ENCODE assay signal across 17 cellular contexts in genomic region chr20:57501461-57502330, GRCh38. TPM values are rescaled to one million over a fixed set of nuclear protein-coding genes. Genes with fewer than 3 reads are reported as not detected.
A peak's percentile ranks its signal among the peaks of the same experiment; 100 is the strongest.
DNase-seq lines count a peak whose midpoint lies in the region; ATAC-seq and TF ChIP-seq lines count a peak whose summit lies in the region.
"Had no signal": no experiment of that assay in that cellular context is flagged by ENCODE, and none has a peak within 500 bp of the region (broad histone marks: within the 10 kb centered on the region; RNA-seq: fewer than 3 reads in every experiment).

No MANE protein-coding gene starts in this region.

- H3K79me2 ChIP-seq in H9 (ENCODE audit: insufficient read depth, low read length), result no peaks in the 10 kb centered on the region
- H3K79me2 ChIP-seq in mesendoderm (ENCODE audit: control insufficient read depth, insufficient read depth, low read length), result no peaks in the 10 kb centered on the region

- DNase-seq in BJ (ENCODE audit: low read depth), result peak; percentile 9
- DNase-seq in H9, result peak; percentile 41
- peak; percentile 31 for DNase-seq in SK-N-DZ (ENCODE audit: low spot score)
- DNase-seq in mesendoderm, result peak; percentile 63
- DNase-seq in amniotic stem cell (lab: John Stamatoyannopoulos, UW), result no peak
- DNase-seq: CD8-positive, alpha-beta memory T cell; heart left ventricle; left ventricle myocardium inferior; MG63; NCI-H2171; nephron progenitor cell had no signal

- no peak overlapping the region for H3K4ac ChIP-seq in H9 (ENCODE audit: low read depth, low read length)
- no peak overlapping the region for H3K4ac ChIP-seq in mesendoderm (ENCODE audit: low read depth, low read length)

- H3K18ac ChIP-seq in H9 (ENCODE audit: insufficient read length, low read depth, low read length) (no peak overlapping the region), mesendoderm (ENCODE audit: low read length) (no peak overlapping the region)

- H3K4me3 ChIP-seq in BJ (ENCODE audit: low read depth, low read length) (no peak overlapping the region), mesendoderm (ENCODE audit: low read length) (no peak overlapping the region)
- H3K4me3 ChIP-seq: heart left ventricle, left ventricle myocardium inferior, MG63, Peyer's patch had no signal

- no peaks in the 10 kb centered on the region for H3K36me3 Mint-ChIP-seq in H9 (ENCODE audit: insufficient read depth in 1 of 3, low read depth in 3 of 3)
- H3K36me3 Mint-ChIP-seq: CD8-positive, alpha-beta memory T cell had no signal

- no peak overlapping the region for H3K56ac ChIP-seq in H9 (ENCODE audit: insufficient read length, low read depth, low read length)
- no peak overlapping the region for H3K56ac ChIP-seq in mesendoderm (ENCODE audit: low read length)

- H4K91ac ChIP-seq in H9 (ENCODE audit: insufficient read length, low read depth, low read length), result no peak overlapping the region

- H3K9ac ChIP-seq in H9 (ENCODE audit: extremely low read depth, insufficient read length, low read length) (no peak overlapping the region), mesendoderm (ENCODE audit: low read length) (no peak overlapping the region)

- no CpG with 5 or more reads among the region's 17 CpGs for WGBS in H9 (ENCODE audit: extremely low coverage, insufficient read length, low lambda C conversion rate)
- no CpG with 5 or more reads among the region's 17 CpGs for WGBS in mesendoderm (ENCODE audit: extremely low coverage, insufficient coverage, low lambda C conversion rate)

- H3K27me3 Mint-ChIP-seq in H9 (ENCODE audit: low read depth), result peaks cover 8% of the 10 kb centered on the region

- no peaks in the 10 kb centered on the region for H3K9me3 Mint-ChIP-seq in H9
- H3K9me3 Mint-ChIP-seq: activated T-helper 17 cell treated with anti-CD3 and anti-CD28 coated beads, Interleukin-2, amount 50 U/mL, for 72 hours; CD8-positive, alpha-beta memory T cell had no signal

- H4K8ac ChIP-seq in H9 (replicated peaks; ENCODE audit: insufficient read length, low read depth, low read length), result no peak overlapping the region
- no peak overlapping the region for H4K8ac ChIP-seq in mesendoderm (ENCODE audit: low read depth, low read length)

- no peak overlapping the region for H2BK15ac ChIP-seq in H9 (ENCODE audit: low read depth, low read length)
- no peak overlapping the region for H2BK15ac ChIP-seq in mesendoderm (replicated peaks; ENCODE audit: low read depth)

- H3K4me2 ChIP-seq in H9 (ENCODE audit: insufficient read depth, insufficient read length, low read length), result no peak overlapping the region
- no peak overlapping the region for H3K4me2 ChIP-seq in mesendoderm (ENCODE audit: low read length)

- no peaks in the 10 kb centered on the region for H3K27me3 ChIP-seq in BJ (ENCODE audit: control insufficient read depth, insufficient read depth, low read length)
- H3K27me3 ChIP-seq in H9 (ENCODE audit: insufficient read depth, low read length), result no peaks in the 10 kb centered on the region
- no peaks in the 10 kb centered on the region for H3K27me3 ChIP-seq in mesendoderm (ENCODE audit: insufficient read depth, low read length, poor library complexity)
- H3K27me3 ChIP-seq: Peyer's patch had no signal

- H3K4me3 Mint-ChIP-seq in H9, result no peak overlapping the region
- H3K4me3 Mint-ChIP-seq: activated T-helper 17 cell treated with anti-CD3 and anti-CD28 coated beads, Interleukin-2, amount 50 U/mL, for 72 hours; CD8-positive, alpha-beta memory T cell had no signal

- H3K27ac Mint-ChIP-seq in H9, result peak overlapping the region in 1 of 3 experiments; percentile 80; a peak in 1 of 7 replicates
- H3K27ac Mint-ChIP-seq: activated T-helper 17 cell treated with anti-CD3 and anti-CD28 coated beads, Interleukin-2, amount 50 U/mL, for 72 hours had no signal

- ATAC-seq in GM19397 (IDR thresholded peaks at IDR 0.05; ENCODE audit: unreplicated experiment), result no peak
- ATAC-seq in GM18907 (IDR thresholded peaks at IDR 0.05; ENCODE audit: unreplicated experiment), result no peak
- no peak for ATAC-seq in GM21825 (IDR thresholded peaks at IDR 0.05; ENCODE audit: unreplicated experiment)
- ATAC-seq: activated T-helper 17 cell treated with anti-CD3 and anti-CD28 coated beads, Interleukin-2, amount 50 U/mL, for 72 hours; heart left ventricle had no signal

- POLR2A ChIA-PET in BJ (lab: Charles Lee), result no interaction called here

- no peak overlapping the region for H3K14ac ChIP-seq in H9 (ENCODE audit: insufficient read depth, low read length)

- H2BK120ac ChIP-seq in H9 (ENCODE audit: low read depth, low read length, poor library complexity, severe bottlenecking) (no peak overlapping the region), mesendoderm (ENCODE audit: low read depth, low read length) (no peak overlapping the region)

- H3K23ac ChIP-seq in H9 (ENCODE audit: insufficient read length, low read depth, low read length), result no peak overlapping the region
- no peak overlapping the region for H3K23ac ChIP-seq in mesendoderm (ENCODE audit: low read length)

- no peak overlapping the region for H3K27ac ChIP-seq in H9 (ENCODE audit: insufficient read length, low read depth, low read length)
- H3K27ac ChIP-seq in mesendoderm (ENCODE audit: low read depth, low read length), result no peak overlapping the region
- H3K27ac ChIP-seq: heart left ventricle, left ventricle myocardium inferior, Peyer's patch had no signal

- H2AK5ac ChIP-seq in H9 (ENCODE audit: insufficient read length, low read length) (no peak overlapping the region), mesendoderm (ENCODE audit: low read length) (no peak overlapping the region)

- no peaks in the 10 kb centered on the region for H3K9me3 ChIP-seq in H9 (ENCODE audit: control insufficient read depth, low read depth, low read length)
- H3K9me3 ChIP-seq: heart left ventricle, left ventricle myocardium inferior, MG63, Peyer's patch had no signal

- no peak overlapping the region for H2BK12ac ChIP-seq in H9 (ENCODE audit: insufficient read length, low read depth, low read length)

- no peaks in the 10 kb centered on the region for H4K20me1 ChIP-seq in H9 (ENCODE audit: control insufficient read depth, insufficient read depth, insufficient read length)

- H3K79me1 ChIP-seq in H9 (ENCODE audit: insufficient read depth, low read depth, low read length, poor library complexity, severe bottlenecking), result no peaks in the 10 kb centered on the region
- H3K79me1 ChIP-seq in mesendoderm (ENCODE audit: low read length), result no peaks in the 10 kb centered on the region

- H3K36me3 ChIP-seq in BJ (ENCODE audit: control insufficient read depth, insufficient read depth, low read length) (no peaks in the 10 kb centered on the region), mesendoderm (ENCODE audit: control insufficient read depth, insufficient read depth, low read length) (no peaks in the 10 kb centered on the region)
- H3K36me3 ChIP-seq: heart left ventricle, left ventricle myocardium inferior, MG63, Peyer's patch had no signal

- H2BK20ac ChIP-seq in H9 (ENCODE audit: low read depth, low read length, poor library complexity, severe bottlenecking), result no peak overlapping the region

- no peak overlapping the region for H2AFZ ChIP-seq in H9 (ENCODE audit: low read length)

- peaks cover 27 to 32% of the 10 kb centered on the region in 2 experiments for H3K4me1 Mint-ChIP-seq in H9
- H3K4me1 Mint-ChIP-seq: activated T-helper 17 cell treated with anti-CD3 and anti-CD28 coated beads, Interleukin-2, amount 50 U/mL, for 72 hours had no signal

- H2BK5ac ChIP-seq in H9 (ENCODE audit: insufficient read length, low read length) (no peak overlapping the region), mesendoderm (ENCODE audit: low read length) (no peak overlapping the region)

- H3K4me1 ChIP-seq in H9 (ENCODE audit: insufficient read depth, low read length) (no peaks in the 10 kb centered on the region; the same call in 1 of the 2 replicates), mesendoderm (ENCODE audit: control insufficient read depth, low read depth, low read length) (no peaks in the 10 kb centered on the region)

- H3K23me2 ChIP-seq in H9 (ENCODE audit: insufficient read length, low read depth, low read length, poor library complexity, severe bottlenecking), result no peaks in the 10 kb centered on the region

- CTCF ChIA-PET in BJ (lab: Yijun Ruan, JAX), result interaction anchor here (0.6 to 1.3 kb wide), 6 partner anchors 10 to 631 kb away, joined by 3 to 4 read pairs (median 3); partner anchors contain the start of gene RBM38

- TF ChIP-seq CTCF in BJ (IDR thresholded peaks at IDR 0.05; ENCODE audit: insufficient read depth, low read depth, low read length), result no peak
- no peak for TF ChIP-seq CTCF in H9 (conservative IDR thresholded peaks at IDR 0.05)

- H4K5ac ChIP-seq in H9 (ENCODE audit: insufficient read length, low read depth, low read length) (no peak overlapping the region), mesendoderm (ENCODE audit: low read length) (no peak overlapping the region)

- H3T11ph ChIP-seq in H9 (ENCODE audit: low read length), result no peak overlapping the region

RNA-seq across cellular contexts. Expression of gene CTCFL, which starts 23.2 kb away (rescaled TPM):
- not detected in 2 replicates for polyA plus RNA-seq in BJ (2011; rRNA removed)
- not detected in 2 replicates for polyA minus RNA-seq in BJ (2011; rRNA and poly(A)+ RNA removed)
- 0.79 and 0.90 TPM in 2 replicates for total RNA-seq in H9 (2021)
- not detected in 2 replicates for polyA plus RNA-seq in SK-N-DZ (2014; cell fraction: cytosol; rRNA removed)
- polyA plus RNA-seq in SK-N-DZ (2014; cell fraction: nucleus; rRNA removed), result not detected in 2 replicates
- polyA plus RNA-seq in mesendoderm (2013, experiment 1 of 2), result 0.74 TPM
- 0.84 TPM for polyA plus RNA-seq in mesendoderm (2013, experiment 2 of 2)
- total RNA-seq: activated T-helper 17 cell treated with anti-CD3 and anti-CD28 coated beads, Interleukin-2, amount 50 U/mL, for 72 hours; CD8-positive, alpha-beta memory T cell; heart left ventricle; left ventricle myocardium inferior; Peyer's patch; T-helper 2 cell treated with Interferon-gamma antibody and Interleukin-4, amounts not matched to agents 100 ng/mL and 5 ng/mL, for 36 hours had no signal
- polyA plus RNA-seq: CD8-positive, alpha-beta memory T cell; heart left ventricle had no signal

RNA-seq across cellular contexts. Expression of gene PCK1, which starts 59.2 kb away (rescaled TPM):
- polyA plus RNA-seq in BJ (2011; rRNA removed), result not detected in 2 replicates
- polyA minus RNA-seq in BJ (2011; rRNA and poly(A)+ RNA removed), result not detected in 2 replicates
- total RNA-seq in H9 (2021), result not detected in 2 replicates
- polyA plus RNA-seq in SK-N-DZ (2014; cell fraction: cytosol; rRNA removed), result not detected in 2 replicates
- polyA plus RNA-seq in SK-N-DZ (2014; cell fraction: nucleus; rRNA removed), result not detected in 2 replicates
- not detected for polyA plus RNA-seq in mesendoderm (2013, experiment 1 of 2)
- polyA plus RNA-seq in mesendoderm (2013, experiment 2 of 2), result not detected
- total RNA-seq: activated T-helper 17 cell treated with anti-CD3 and anti-CD28 coated beads, Interleukin-2, amount 50 U/mL, for 72 hours; CD8-positive, alpha-beta memory T cell; T-helper 2 cell treated with Interferon-gamma antibody and Interleukin-4, amounts not matched to agents 100 ng/mL and 5 ng/mL, for 36 hours had no signal
- polyA plus RNA-seq: CD8-positive, alpha-beta memory T cell had no signal
